ENCODE assay signal across 8 cellular contexts in the genomic region with DNA sequence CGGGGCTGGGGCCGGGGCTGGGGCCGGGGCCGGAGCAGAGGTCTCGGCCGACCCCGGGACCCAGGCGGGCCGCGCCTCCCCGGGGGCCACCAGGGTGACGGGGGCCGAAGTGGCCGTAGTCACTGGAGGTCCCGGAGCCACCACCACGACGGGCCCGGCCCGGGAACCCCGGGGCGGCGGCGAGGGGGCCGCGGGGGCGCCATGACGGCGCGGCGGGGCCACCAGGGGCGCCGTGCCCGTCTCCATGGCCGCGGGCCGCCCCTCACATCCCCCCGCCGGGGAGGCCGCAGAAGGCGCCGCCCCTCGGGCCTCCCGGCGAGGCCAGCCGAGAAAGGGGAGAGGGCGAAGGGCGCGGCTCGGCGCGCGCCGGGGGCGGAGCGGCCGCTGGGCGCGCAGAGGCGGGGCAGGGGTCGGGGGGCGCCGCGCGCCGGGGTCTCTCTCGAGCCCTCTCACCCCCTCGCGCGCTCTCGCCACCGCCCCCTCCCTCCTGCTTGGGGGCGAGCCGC. TPM values are rescaled to one million over a fixed set of nuclear protein-coding genes. Genes with fewer than 3 reads are reported as not detected.
DNase-seq lines count a peak whose midpoint lies in the region; ATAC-seq, FAIRE-seq and TF ChIP-seq lines count a peak whose summit lies in the region.

No MANE protein-coding gene starts in this region.

- no peaks in the 10 kb centered on the region for H3K27me3 ChIP-seq in lower lobe of right lung (ENCODE audit: low read depth)
- H3K27me3 ChIP-seq in aorta (ENCODE audit: control insufficient read depth in 1 of 2, insufficient read depth in 2 of 2, low read length in 1 of 2): no peaks in the 10 kb centered on the region

- peaks cover 37% of the 10 kb centered on the region for H3K4me1 Mint-ChIP-seq in activated naive CD8-positive, alpha-beta T cell treated with anti-CD3 and anti-CD28 coated beads, Interleukin-2, amount 50 U/mL, for 24 hours

- no peak for DNase-seq in activated naive CD8-positive, alpha-beta T cell treated with anti-CD3 and anti-CD28 coated beads, Interleukin-2, amount 50 U/mL, for 24 hours
- no peak for DNase-seq in lower lobe of right lung
- DNase-seq in aorta: no peak
- DNase-seq in activated CD4-positive, alpha-beta T cell treated with anti-CD3 and anti-CD28 coated beads for 48 hours: no peak
- no peak for DNase-seq in D721Med (ENCODE audit: insufficient read length, low spot score)
- DNase-seq in germinal center (ENCODE audit: low spot score): no peak

- H3K9me3 ChIP-seq in lower lobe of right lung (no peaks in the 10 kb centered on the region), aorta (ENCODE audit: control insufficient read depth, low read length) (no peaks in the 10 kb centered on the region)

- whole genome bisulfite sequencing in aorta, 2 donors: 0 to 1% methylated on average over 25 to 73 of the region's 73 CpGs

- peaks cover 4% of the 10 kb centered on the region for H3K27me3 Mint-ChIP-seq in activated naive CD8-positive, alpha-beta T cell treated with anti-CD3 and anti-CD28 coated beads, Interleukin-2, amount 50 U/mL, for 24 hours

- peak overlapping the region; percentile 84 for H3K4me3 Mint-ChIP-seq in activated naive CD8-positive, alpha-beta T cell treated with anti-CD3 and anti-CD28 coated beads, Interleukin-2, amount 50 U/mL, for 24 hours

- H3K4me3 ChIP-seq in lower lobe of right lung: peak overlapping the region; percentile 91
- peak overlapping the region; percentile 92 for H3K4me3 ChIP-seq in aorta (ENCODE audit: low read length in 2 of 2)

- H3K4me1 ChIP-seq in lower lobe of right lung: peaks cover 36% of the 10 kb centered on the region
- H3K4me1 ChIP-seq in aorta (ENCODE audit: control insufficient read depth in 1 of 2, insufficient read depth in 2 of 2, low read length in 2 of 2): peaks cover 0 to 4% of the 10 kb centered on the region in 2 donors

- peak overlapping the region; percentile 97 for H3K27ac Mint-ChIP-seq in activated naive CD8-positive, alpha-beta T cell treated with anti-CD3 and anti-CD28 coated beads, Interleukin-2, amount 50 U/mL, for 24 hours

- no peaks in the 10 kb centered on the region for H3K9me3 Mint-ChIP-seq in activated naive CD8-positive, alpha-beta T cell treated with anti-CD3 and anti-CD28 coated beads, Interleukin-2, amount 50 U/mL, for 24 hours

- H3K36me3 Mint-ChIP-seq in activated naive CD8-positive, alpha-beta T cell treated with anti-CD3 and anti-CD28 coated beads, Interleukin-2, amount 50 U/mL, for 24 hours (ENCODE audit: low read depth): peaks cover 24% of the 10 kb centered on the region

- TF ChIP-seq CTCF in lower lobe of right lung (IDR thresholded peaks at IDR 0.05) (no peak), D721Med (IDR thresholded peaks at IDR 0.05; ENCODE audit: insufficient read depth, missing control alignments) (no peak)

- H3K27ac ChIP-seq in lower lobe of right lung (peak overlapping the region; percentile 81), aorta (ENCODE audit: low read depth in 1 of 2, low read length in 2 of 2) (peak overlapping the region in 1 of 2 donors; percentile 20)

- H3K36me3 ChIP-seq in lower lobe of right lung: peaks cover 11% of the 10 kb centered on the region
- H3K36me3 ChIP-seq in aorta (ENCODE audit: control insufficient read depth in 1 of 2, insufficient read depth in 2 of 2, low read length in 1 of 2): no peaks in the 10 kb centered on the region

- no peak for FAIRE-seq in D721Med (lab: Jason Lieb, UNC)

- intact Hi-C loops in lower lobe of right lung (cut with DNase I) (no loop called here), aorta (cut with DNase I) (loop anchor here in 1 of 2 donors (2.0 to 10.0 kb wide), 2 partner anchors 35 to 285 kb away; a partner anchor contains a TSS)

- peak; percentile 11 for ATAC-seq in GM18519 (IDR thresholded peaks at IDR 0.05; ENCODE audit: low FRiP score, unreplicated experiment)
- ATAC-seq in HG02973 (IDR thresholded peaks at IDR 0.05; ENCODE audit: unreplicated experiment): peak; percentile 4
- peak; percentile 1 for ATAC-seq in activated naive CD8-positive, alpha-beta T cell treated with anti-CD3 and anti-CD28 coated beads, Interleukin-2, amount 50 U/mL, for 24 hours
- no peak for ATAC-seq in lower lobe of right lung
- no peak for ATAC-seq in aorta (ENCODE audit: low FRiP score)

RNA-seq across cellular contexts. Expression of a gene that starts 0.3 kb away (rescaled TPM):
- total RNA-seq in lower lobe of right lung (36.9 TPM), aorta (10 to 100 TPM; 30.7 to 38.0 TPM)
- 10 to 100 TPM; 10.3 to 22.2 TPM for polyA plus RNA-seq in aorta

RNA-seq across cellular contexts. Expression of a gene that starts 4.6 kb away (rescaled TPM):
- total RNA-seq in lower lobe of right lung (not detected), aorta (not detected)
- polyA plus RNA-seq in aorta: under 1 TPM in 1 of 2 donors, not detected in 1; 0.26 TPM

RNA-seq across cellular contexts. Expression of a gene that starts 12.4 kb away (rescaled TPM):
- total RNA-seq in lower lobe of right lung: 6.0 TPM
- 1 to 10 TPM; 2.8 to 6.1 TPM for total RNA-seq in aorta
- 1 to 10 TPM; 1.0 to 2.6 TPM for polyA plus RNA-seq in aorta

RNA-seq across cellular contexts. Expression of a gene that starts 14.9 kb away (rescaled TPM):
- total RNA-seq in lower lobe of right lung (52.3 TPM), aorta (10 to 100 TPM; 42.6 to 51.3 TPM)
- 10 to 100 TPM; 23.4 to 51.1 TPM for polyA plus RNA-seq in aorta

RNA-seq across cellular contexts. Expression of a gene that starts 25.2 kb away (rescaled TPM):
- total RNA-seq in lower lobe of right lung: 6.2 TPM
- total RNA-seq in aorta: 1 to 10 TPM; 6.2 to 7.4 TPM
- 1 to 10 TPM; 3.4 to 4.9 TPM for polyA plus RNA-seq in aorta

Comparison
In these comparisons a context has a peak if more than half of its experiments do, and no peak if none do; other contexts are left out.
1. ATAC-seq: peak in GM18519 (single experiment), HG02973 (single experiment) and activated naive CD8-positive, alpha-beta T cell treated with anti-CD3 and anti-CD28 coated beads, Interleukin-2, amount 50 U/mL, for 24 hours (single experiment); none in lower lobe of right lung (0 of 2) and aorta (single experiment).